ENCODE assay signal across 31 cellular contexts in genomic region chr3:119376758-119377157, GRCh38.
"Had no signal": no experiment of that assay in that cellular context is flagged by ENCODE, and none has a peak within 500 bp of the region (broad histone marks: within the 10 kb centered on the region; RNA-seq: fewer than 3 reads in every experiment).

No MANE protein-coding gene starts in this region.

- H3K36me3 Mint-ChIP-seq: activated CD8-positive, alpha-beta memory T cell treated with anti-CD3 and anti-CD28 coated beads, Interleukin-2, amount 10 ng/mL, durations not matched to agents 7 days and 5 days had no signal

- H3K4me3 ChIP-seq: ascending aorta, body of pancreas, SJSA1 had no signal

- H3K27ac ChIP-seq: ascending aorta, body of pancreas, RWPE1, SJSA1 had no signal

- DNase-seq: activated CD4-positive, alpha-beta T cell treated with anti-CD3 and anti-CD28 coated beads for 48 hours; activated CD4-positive, alpha-beta T cell treated with anti-CD3 and anti-CD28 coated beads, Interleukin-2, amount 50 U/mL, for 4 hours; activated CD4-positive, CD25-positive, alpha-beta regulatory T cell treated with anti-CD3 and anti-CD28 coated beads, Interleukin-2, amount 50 U/mL, for 72 hours; activated CD8-positive, alpha-beta memory T cell treated with anti-CD3 and anti-CD28 coated beads, Interleukin-2, amount 10 ng/mL, durations not matched to agents 7 days and 5 days; activated effector memory CD4-positive, alpha-beta T cell treated with Interleukin-2 at 50 U/mL for 16 hours; activated naive CD4-positive, alpha-beta T cell; activated T-cell treated with anti-CD3 and anti-CD28 coated beads, Interleukin-2, amount 50 U/mL, for 24 hours; amniotic stem cell; body of pancreas; Kasumi-1; KBM-7; NCI-H1092; NCI-H1417; NCI-H1930; NCI-H2107; NCI-H2171 treated with DMSO at 0.1 percent for 48 hours; NCI-H345; NCI-H510A treated with DMSO at 0.1 percent for 48 hours; NCI-H69; NK-92 treated with Interleukin-12 subunit alpha and Interleukin-12 subunit beta, amount 100 ng/mL, for 24 hours; OCI-M1; SHP77; SW 1271 had no signal

- ATAC-seq: activated CD8-positive, alpha-beta memory T cell treated with anti-CD3 and anti-CD28 coated beads, Interleukin-2, amount 10 ng/mL, durations not matched to agents 7 days and 5 days; body of pancreas; Panc1; SK-N-SH treated with all-trans-retinoic acid at 6 μM for 48 hours; WTC11 had no signal

- H3K9me3 ChIP-seq: ascending aorta, body of pancreas, SJSA1 had no signal

- H3K27ac Mint-ChIP-seq: activated CD8-positive, alpha-beta memory T cell treated with anti-CD3 and anti-CD28 coated beads, Interleukin-2, amount 10 ng/mL, durations not matched to agents 7 days and 5 days; activated naive CD4-positive, alpha-beta T cell treated with anti-CD3 and anti-CD28 coated beads, Interleukin-2, amount 50 U/mL, for 24 hours; activated T-cell treated with anti-CD3 and anti-CD28 coated beads, Interleukin-2, amount 50 U/mL, for 24 hours; activated T-helper 1 cell treated with anti-CD3 and anti-CD28 coated beads, Interleukin-12 subunit alpha, Interleukin-12 subunit beta, Interleukin-2, Interleukin-4 antibody, amounts not matched to agents 30 ng/mL and 10 ng/mL and 1 ng/mL, durations not matched to agents 14 hours and 24 hours and 36 hours; WTC11 had no signal

- H3K4me3 Mint-ChIP-seq: activated CD8-positive, alpha-beta memory T cell treated with anti-CD3 and anti-CD28 coated beads, Interleukin-2, amount 10 ng/mL, durations not matched to agents 7 days and 5 days; activated naive CD4-positive, alpha-beta T cell treated with anti-CD3 and anti-CD28 coated beads, Interleukin-2, amount 50 U/mL, for 24 hours; activated T-cell treated with anti-CD3 and anti-CD28 coated beads, Interleukin-2, amount 50 U/mL, for 24 hours; activated T-helper 1 cell treated with anti-CD3 and anti-CD28 coated beads, Interleukin-12 subunit alpha, Interleukin-12 subunit beta, Interleukin-2, Interleukin-4 antibody, amounts not matched to agents 30 ng/mL and 10 ng/mL and 1 ng/mL, durations not matched to agents 14 hours and 24 hours and 36 hours; WTC11 had no signal

- H3K27me3 ChIP-seq: ascending aorta, body of pancreas, SJSA1 had no signal

- H3K27me3 Mint-ChIP-seq: activated CD8-positive, alpha-beta memory T cell treated with anti-CD3 and anti-CD28 coated beads, Interleukin-2, amount 10 ng/mL, durations not matched to agents 7 days and 5 days; activated naive CD4-positive, alpha-beta T cell treated with anti-CD3 and anti-CD28 coated beads, Interleukin-2, amount 50 U/mL, for 24 hours; activated T-cell treated with anti-CD3 and anti-CD28 coated beads, Interleukin-2, amount 50 U/mL, for 24 hours had no signal

- H3K4me1 ChIP-seq: ascending aorta, body of pancreas, SJSA1 had no signal

- H3K4me1 Mint-ChIP-seq: activated CD8-positive, alpha-beta memory T cell treated with anti-CD3 and anti-CD28 coated beads, Interleukin-2, amount 10 ng/mL, durations not matched to agents 7 days and 5 days; activated naive CD4-positive, alpha-beta T cell treated with anti-CD3 and anti-CD28 coated beads, Interleukin-2, amount 50 U/mL, for 24 hours had no signal
